1 cellular context compared by ENCODE assay signal in genomic region chr1:31453384-31454079, GRCh38.
TF ChIP-seq lines count a peak whose summit lies in the region.

No MANE protein-coding gene starts in this region.

TF ChIP-seq in WTC11, 78 proteins besides CTCF, POLR2A, EP300 and RAD21 (continued from another document):
- no peak for TF ChIP-seq TEAD4 (CRISPR knock-in tag; IDR thresholded peaks at IDR 0.05)
